In the genomic region with DNA sequence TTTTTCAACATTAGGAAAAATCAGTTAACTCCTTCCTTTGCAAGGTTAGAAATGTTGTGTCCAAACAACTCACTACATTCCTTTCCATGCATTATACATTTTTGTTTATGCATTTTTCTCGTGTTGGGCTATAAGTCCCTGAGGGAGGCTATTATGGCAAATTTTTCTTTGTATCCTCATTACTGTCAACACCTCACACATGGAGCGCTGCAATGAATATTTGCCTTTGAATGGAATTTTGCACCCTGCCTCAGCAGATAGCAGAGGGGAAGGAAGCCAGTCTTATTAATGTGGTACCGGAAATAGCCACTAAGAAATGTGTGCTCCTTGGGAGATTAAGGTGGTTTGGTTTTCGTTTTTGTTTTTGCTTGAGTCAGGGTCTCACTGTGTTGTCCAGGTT, we compare ENCODE assay signal across 24 cellular contexts.
"Had no signal": no experiment of that assay in that cellular context is flagged by ENCODE, and none has a peak within 500 bp of the region (broad histone marks: within the 10 kb centered on the region; RNA-seq: fewer than 3 reads in every experiment).

No MANE protein-coding gene starts in this region.

- DNase-seq: effector memory CD8-positive, alpha-beta T cell; foreskin keratinocyte; glutamatergic neuron; mesendoderm; midbrain; naive thymus-derived CD4-positive, alpha-beta T cell; nucleus accumbens; ovary; posterior cingulate gyrus; psoas muscle; stimulated activated CD4-positive, alpha-beta T cell treated with anti-CD3 and anti-CD28 coated beads, Interleukin-12 subunit alpha, Interleukin-12 subunit beta, amount 100 ng/mL, for 4 hours; stimulated activated CD4-positive, alpha-beta T cell treated with anti-CD3 and anti-CD28 coated beads, Interleukin-1b, Interleukin-23, amount 100 ng/mL, for 48 hours; stimulated activated CD4-positive, alpha-beta T cell treated with anti-CD3 and anti-CD28 coated beads, Interleukin-4, amount 100 ng/mL, for 1 hour; stimulated activated CD8-positive, alpha-beta memory T cell treated with anti-CD3 and anti-CD28 coated beads, Interleukin-4, amount 100 ng/mL, for 48 hours; stimulated activated naive CD4-positive, alpha-beta T cell; stimulated activated naive CD8-positive, alpha-beta T cell treated with anti-CD3 and anti-CD28 coated beads, Interleukin-15, amount 100 ng/mL, for 72 hours; transverse colon had no signal

- H3K9me3 ChIP-seq: ovary, psoas muscle, suprapubic skin, transverse colon, vagina had no signal

- H3K36me3 ChIP-seq: ovary, suprapubic skin, transverse colon, vagina had no signal

- H3K27me3 ChIP-seq: foreskin keratinocyte, ovary, suprapubic skin, transverse colon, vagina had no signal

- ATAC-seq: effector memory CD8-positive, alpha-beta T cell; foreskin keratinocyte; left lobe of liver; naive thymus-derived CD4-positive, alpha-beta T cell; psoas muscle; sciatic nerve; stimulated activated naive CD8-positive, alpha-beta T cell treated with anti-CD3 and anti-CD28 coated beads, Interleukin-15, amount 100 ng/mL, for 72 hours had no signal

- FAIRE-seq: keratinocyte had no signal

- H3K4me1 ChIP-seq: psoas muscle, suprapubic skin, transverse colon had no signal

- H3K4me2 ChIP-seq: smooth muscle cell had no signal

- H3K27ac ChIP-seq: coronary artery, foreskin keratinocyte, ovary, psoas muscle, suprapubic skin, transverse colon, vagina had no signal

- H3K4me3 ChIP-seq: coronary artery, ovary, psoas muscle, smooth muscle cell, suprapubic skin, transverse colon, vagina had no signal
